In genomic region chr10:75959912-75960311, GRCh38 we compare ENCODE assay signal across 14 cellular contexts.
DNase-seq lines count a peak whose midpoint lies in the region; ATAC-seq, FAIRE-seq and TF ChIP-seq lines count a peak whose summit lies in the region.
"Had no signal": no experiment of that assay in that cellular context is flagged by ENCODE, and none has a peak within 500 bp of the region (broad histone marks: within the 10 kb centered on the region; RNA-seq: fewer than 3 reads in every experiment).

No MANE protein-coding gene starts in this region.

- peak overlapping the region; percentile 83 for H3K27ac Mint-ChIP-seq in astrocyte (ENCODE audit: unreplicated experiment)
- no peak overlapping the region for H3K27ac Mint-ChIP-seq in CD4-positive, alpha-beta T cell
- H3K27ac Mint-ChIP-seq: GM23338, IgD-negative memory B cell had no signal

- H3K27me3 ChIP-seq in HCT116 (ENCODE audit: insufficient read depth, low read length) (no peaks in the 10 kb centered on the region), astrocyte (ENCODE audit: insufficient read depth, low read length) (no peaks in the 10 kb centered on the region), left lung (no peaks in the 10 kb centered on the region)
- H3K27me3 ChIP-seq in CD4-positive, alpha-beta T cell (ENCODE audit: control insufficient read depth, insufficient read depth, low read length) = no peaks in the 10 kb centered on the region
- H3K27me3 ChIP-seq: BLaER1 had no signal

- peaks cover 5 to 15% of the 10 kb centered on the region in 2 experiments for H3K4me1 ChIP-seq in HCT116 (ENCODE audit: control insufficient read depth in 1 of 2, insufficient read depth in 2 of 2, low read length in 2 of 2)
- H3K4me1 ChIP-seq in astrocyte (ENCODE audit: insufficient read depth, low read length) = peaks cover 4% of the 10 kb centered on the region
- peaks cover 0 to 20% of the 10 kb centered on the region in 2 donors for H3K4me1 ChIP-seq in left lung
- H3K4me1 ChIP-seq: A549, BLaER1 had no signal

- no peaks in the 10 kb centered on the region for H3K9me3 ChIP-seq in HCT116 (ENCODE audit: control insufficient read depth in 1 of 2, insufficient read depth in 1 of 2, low read depth in 1 of 2, low read length in 2 of 2)
- no peaks in the 10 kb centered on the region for H3K9me3 ChIP-seq in astrocyte (ENCODE audit: insufficient read depth, low read depth, low read length)
- no peaks in the 10 kb centered on the region for H3K9me3 ChIP-seq in left lung
- no peaks in the 10 kb centered on the region for H3K9me3 ChIP-seq in CD4-positive, alpha-beta T cell (ENCODE audit: control insufficient read depth, low read length)
- H3K9me3 ChIP-seq: A549, BLaER1 had no signal

- no peak for FAIRE-seq in astrocyte (lab: Jason Lieb, UNC)
- FAIRE-seq: A549 had no signal

- H3K27ac ChIP-seq in HCT116 (ENCODE audit: low read depth, low read length) (no peak overlapping the region), astrocyte (ENCODE audit: low read depth, low read length) (no peak overlapping the region), left lung (no peak overlapping the region)
- H3K27ac ChIP-seq in CD4-positive, alpha-beta T cell (ENCODE audit: low read depth, low read length) = no peak overlapping the region
- H3K27ac ChIP-seq: A549, BLaER1 had no signal

- H3K9me3 Mint-ChIP-seq in astrocyte (ENCODE audit: unreplicated experiment) = peaks cover 2% of the 10 kb centered on the region
- H3K9me3 Mint-ChIP-seq in CD4-positive, alpha-beta T cell = no peaks in the 10 kb centered on the region
- H3K9me3 Mint-ChIP-seq: GM23338 had no signal

- DNase-seq in AG20443 (ENCODE audit: low spot score) = peak; percentile 22
- no peak for DNase-seq in HCT116 (ENCODE audit: low read depth, low spot score)
- no peak for DNase-seq in astrocyte (ENCODE audit: low read depth)
- no peak for DNase-seq in left lung
- DNase-seq in NCI-H82 treated with DMSO at 0.1 percent for 48 hours (lab: John Stamatoyannopoulos, UW; ENCODE audit: unreplicated experiment) = no peak
- DNase-seq in DMS114 treated with DMSO at 0.1 percent for 48 hours (lab: John Stamatoyannopoulos, UW; ENCODE audit: unreplicated experiment) = no peak
- DNase-seq in CD4-positive, alpha-beta T cell = no peak
- DNase-seq: AML-193, H7 had no signal

- H3K4me3 Mint-ChIP-seq in astrocyte (ENCODE audit: unreplicated experiment) = no peak overlapping the region
- H3K4me3 Mint-ChIP-seq in CD4-positive, alpha-beta T cell = no peak overlapping the region
- H3K4me3 Mint-ChIP-seq: GM23338, IgD-negative memory B cell had no signal

- H2AFZ ChIP-seq in HCT116 (ENCODE audit: low read depth, low read length, poor library complexity, severe bottlenecking) (no peak overlapping the region), astrocyte (ENCODE audit: low read depth, low read length) (no peak overlapping the region)
- H2AFZ ChIP-seq: GM23338 had no signal

- RAD21 ChIA-PET in HCT116 (lab: Charles Lee; ENCODE audit: low non-redundant PET in 1 of 2, low total read pairs in 2 of 2, uncharacterized antibody in 2 of 2, unreplicated experiment in 2 of 2) = no interaction called here

- peaks cover 2% of the 10 kb centered on the region for H3K27me3 Mint-ChIP-seq in astrocyte (ENCODE audit: low read depth, unreplicated experiment)
- H3K27me3 Mint-ChIP-seq in CD4-positive, alpha-beta T cell = no peaks in the 10 kb centered on the region

- H4K20me1 ChIP-seq in HCT116 (ENCODE audit: insufficient read depth) = no peaks in the 10 kb centered on the region
- H4K20me1 ChIP-seq in astrocyte (ENCODE audit: insufficient read depth, low read length) = no peaks in the 10 kb centered on the region
- H4K20me1 ChIP-seq: BLaER1 had no signal

- H3K9ac ChIP-seq in HCT116 (ENCODE audit: low read length) (no peak overlapping the region), astrocyte (ENCODE audit: low read length) (no peak overlapping the region)
- H3K9ac ChIP-seq: BLaER1 had no signal

- H3K4me3 ChIP-seq in HCT116 (replicated peaks in 1 of 2; ENCODE audit: low read depth in 1 of 2, low read length in 2 of 2) (no peak overlapping the region), astrocyte (ENCODE audit: insufficient read depth, low read depth, low read length) (no peak overlapping the region), left lung (no peak overlapping the region)
- H3K4me3 ChIP-seq: A549, BLaER1, GM23338 had no signal

- intact Hi-C loops in HCT116 (cut with micrococcal nuclease) = no loop called here
- intact Hi-C loops in left lung (cut with DNase I) = no loop called here
- intact Hi-C loops in CD4-positive, alpha-beta T cell (cut with DNase I, micrococcal nuclease) = no loop called here

- ATAC-seq in HCT116 (no peak), left lung (peak; percentile 48), HG03521 (IDR thresholded peaks at IDR 0.05; ENCODE audit: unreplicated experiment) (no peak)
- no peak for ATAC-seq in CD4-positive, alpha-beta T cell (ENCODE audit: poor library complexity)
- ATAC-seq: GM23338 had no signal

- CTCF ChIA-PET in HCT116 (lab: Charles Lee) = no interaction called here
- CTCF ChIA-PET in CD4-positive, alpha-beta T cell (lab: Charles Lee) = interaction anchor here (1.1 kb wide), 1 partner anchor 8 kb away, joined by 3 read pairs; no protein-coding TSS in a partner anchor

- H3K4me2 ChIP-seq in HCT116 (ENCODE audit: low read length) (peak overlapping the region; percentile 61; the same call in 1 of the 2 replicates), astrocyte (ENCODE audit: low read length) (no peak overlapping the region)
- H3K4me2 ChIP-seq: A549, BLaER1, GM23338 had no signal

- no peaks in the 10 kb centered on the region for H3K79me2 ChIP-seq in HCT116 (ENCODE audit: insufficient read depth, low read length)
- H3K79me2 ChIP-seq in astrocyte (ENCODE audit: insufficient read depth, low read length) = no peaks in the 10 kb centered on the region

- BruUV-seq in HCT116 (replicated peaks; lab: Mats Ljungman, UMichigan) = no TSS peak

- no peaks in the 10 kb centered on the region for H3K9me2 ChIP-seq in HCT116 (ENCODE audit: insufficient read depth)

- H3K4me1 Mint-ChIP-seq in astrocyte (ENCODE audit: low read depth, unreplicated experiment) = peaks cover 13% of the 10 kb centered on the region
- H3K4me1 Mint-ChIP-seq in CD4-positive, alpha-beta T cell (ENCODE audit: low read depth) = no peaks in the 10 kb centered on the region
- H3K4me1 Mint-ChIP-seq: GM23338, IgD-negative memory B cell had no signal

- H3K36me3 Mint-ChIP-seq in astrocyte (ENCODE audit: low read depth, unreplicated experiment) = no peaks in the 10 kb centered on the region
- no peaks in the 10 kb centered on the region for H3K36me3 Mint-ChIP-seq in CD4-positive, alpha-beta T cell (ENCODE audit: low read depth)
- H3K36me3 Mint-ChIP-seq: IgD-negative memory B cell had no signal

- no peaks in the 10 kb centered on the region for H3K36me3 ChIP-seq in HCT116 (ENCODE audit: control insufficient read depth in 1 of 2, insufficient read depth in 2 of 2, low read length in 2 of 2)
- no peaks in the 10 kb centered on the region for H3K36me3 ChIP-seq in astrocyte (ENCODE audit: insufficient read depth, low read length)
- no peaks in the 10 kb centered on the region for H3K36me3 ChIP-seq in left lung
- H3K36me3 ChIP-seq: BLaER1 had no signal

- TF ChIP-seq POLR2A in HCT116 (IDR thresholded peaks at IDR 0.05; ENCODE audit: borderline replicate concordance, extremely low read depth, insufficient read depth, insufficient read length) = no peak

- no peak for TF ChIP-seq RAD21 in HCT116 (IDR thresholded peaks at IDR 0.05; ENCODE audit: low read depth)

- POLR2A ChIA-PET in HCT116 (lab: Charles Lee) = no interaction called here
- POLR2A ChIA-PET in CD4-positive, alpha-beta T cell (lab: Charles Lee) = no interaction called here

- no peak for TF ChIP-seq CTCF in HCT116 (IDR thresholded peaks at IDR 0.05 in 2 of 3, conservative IDR thresholded peaks at IDR 0.05 in 1 of 3; ENCODE audit: borderline replicate concordance in 1 of 3, insufficient read depth in 1 of 3, low read depth in 2 of 3, low read length in 2 of 3)
- TF ChIP-seq CTCF in astrocyte (IDR thresholded peaks at IDR 0.05; ENCODE audit: insufficient read depth, low read depth, low read length) = no peak
- no peak for TF ChIP-seq CTCF in left lung (IDR thresholded peaks at IDR 0.05)
- no peak for TF ChIP-seq CTCF in CD4-positive, alpha-beta T cell (IDR thresholded peaks at IDR 0.05)

TF ChIP-seq in HCT116, 20 proteins besides CTCF, POLR2A, EP300 and RAD21 (continues in another document):
- no peak for TF ChIP-seq JUND (IDR thresholded peaks at IDR 0.05)
- TF ChIP-seq EGR1 (IDR thresholded peaks at IDR 0.05; ENCODE audit: low read depth) = no peak
- no peak for TF ChIP-seq POLR2AphosphoS5 (IDR thresholded peaks at IDR 0.05; ENCODE audit: low read depth, low read length)
- no peak for TF ChIP-seq FOSL1 (IDR thresholded peaks at IDR 0.05; ENCODE audit: low read depth)
- TF ChIP-seq SRF (IDR thresholded peaks at IDR 0.05; ENCODE audit: low read depth) = no peak
- no peak for TF ChIP-seq ELF1 (IDR thresholded peaks at IDR 0.05; ENCODE audit: borderline replicate concordance, low read depth)
- TF ChIP-seq REST (IDR thresholded peaks at IDR 0.05; ENCODE audit: low read depth) = no peak
- no peak for TF ChIP-seq EZH2phosphoT487 (IDR thresholded peaks at IDR 0.05; ENCODE audit: borderline replicate concordance)
